Comparison of ENCODE assay signal across 9 cellular contexts in genomic region chr16:11175850-11176341, GRCh38.
DNase-seq lines count a peak whose midpoint lies in the region; ATAC-seq and TF ChIP-seq lines count a peak whose summit lies in the region.
"Had no signal": no experiment of that assay in that cellular context is flagged by ENCODE, and none has a peak within 500 bp of the region (broad histone marks: within the 10 kb centered on the region; RNA-seq: fewer than 3 reads in every experiment).

No MANE protein-coding gene starts in this region.

- H3K36me3 Mint-ChIP-seq in T-cell, result peaks cover 47% of the 10 kb centered on the region

- H3K4me3 Mint-ChIP-seq in T-cell, result no peak overlapping the region

- no peak overlapping the region for H3K27ac ChIP-seq in uterus
- H3K27ac ChIP-seq: Peyer's patch had no signal

- ATAC-seq in GM18867 (IDR thresholded peaks at IDR 0.05; ENCODE audit: unreplicated experiment) (peak; percentile 59), GM21723 (IDR thresholded peaks at IDR 0.05; ENCODE audit: unreplicated experiment) (peak; percentile 58), T-cell (replicated peaks in 1 of 4) (no peak)

- peak overlapping the region; percentile 48 to 77 for H3K27ac Mint-ChIP-seq in T-cell

- H3K4me1 ChIP-seq in uterus, result no peaks in the 10 kb centered on the region
- H3K4me1 ChIP-seq: Peyer's patch had no signal

- intact Hi-C loops in uterus (cut with DNase I; ENCODE audit: low total_unique reads), result no loop called here

- H3K9me3 ChIP-seq in uterus, result no peaks in the 10 kb centered on the region
- H3K9me3 ChIP-seq: Peyer's patch had no signal

- CTCF ChIA-PET in T-cell (lab: Charles Lee), result no interaction called here

- H3K27me3 ChIP-seq in uterus, result no peaks in the 10 kb centered on the region
- H3K27me3 ChIP-seq: Peyer's patch had no signal

- no peaks in the 10 kb centered on the region for H3K27me3 Mint-ChIP-seq in T-cell

- no peak overlapping the region for H3K4me3 ChIP-seq in uterus
- H3K4me3 ChIP-seq: Peyer's patch had no signal

- no peaks in the 10 kb centered on the region for H3K36me3 ChIP-seq in uterus

- no peaks in the 10 kb centered on the region for H3K9me3 Mint-ChIP-seq in T-cell

- no peak for TF ChIP-seq CTCF in uterus (IDR thresholded peaks at IDR 0.05)

- POLR2A ChIA-PET in T-cell (lab: Charles Lee), result no interaction called here

- peaks cover 18 to 27% (median 21%) of the 10 kb centered on the region in 3 donors for H3K4me1 Mint-ChIP-seq in T-cell

- TF ChIP-seq POLR2A in uterus (IDR thresholded peaks at IDR 0.05), result no peak

- DNase-seq in T-cell (no peak), SIG-M5 treated with dmso at 0.1 percent for 504 hours (lab: John Stamatoyannopoulos, UW; ENCODE audit: unreplicated experiment) (no peak), uterus (no peak), SHP77 (lab: John Stamatoyannopoulos, UW) (no peak), GOT3 (lab: John Stamatoyannopoulos, UW) (no peak)
- DNase-seq in stimulated activated CD4-positive, alpha-beta T cell treated with anti-CD3 and anti-CD28 coated beads, Interleukin-1b, Interleukin-23, amount 100 ng/mL, for 48 hours, result peak; percentile 72
- DNase-seq: Peyer's patch had no signal

Comparison
In these comparisons a context has a peak if more than half of its experiments do, and no peak if none do; other contexts are left out.
1. ATAC-seq: peak in GM18867 (single experiment) and GM21723 (single experiment); none in T-cell (0 of 4).